16 cellular contexts compared by ENCODE assay signal in genomic region chr3:67001086-67001861, GRCh38. TPM values are rescaled to one million over a fixed set of nuclear protein-coding genes. Genes with fewer than 3 reads are reported as not detected.
DNase-seq lines count a peak whose midpoint lies in the region; ATAC-seq, FAIRE-seq and TF ChIP-seq lines count a peak whose summit lies in the region.
"Had no signal": no experiment of that assay in that cellular context is flagged by ENCODE, and none has a peak within 500 bp of the region (broad histone marks: within the 10 kb centered on the region; RNA-seq: fewer than 3 reads in every experiment).

No MANE protein-coding gene starts in this region.

- no peaks in the 10 kb centered on the region for H3K9me3 Mint-ChIP-seq in activated naive CD4-positive, alpha-beta T cell treated with anti-CD3 and anti-CD28 coated beads, Interleukin-2, amount 50 U/mL, for 72 hours

- peaks cover 74% of the 10 kb centered on the region for H3K4me1 ChIP-seq in OCI-LY7 (ENCODE audit: insufficient read depth, low read length, poor library complexity, severe bottlenecking)
- peaks cover 8% of the 10 kb centered on the region; the same call in 1 of the 2 replicates for H3K4me1 ChIP-seq in GM12878 (ENCODE audit: control insufficient read depth, insufficient read depth, low read length)
- H3K4me1 ChIP-seq in stomach = peaks cover 4 to 18% (median 16%) of the 10 kb centered on the region in 4 donors

- H3K36me3 ChIP-seq in OCI-LY7 (ENCODE audit: insufficient read depth, low read length) (peaks cover 53% of the 10 kb centered on the region), GM12878 (ENCODE audit: control insufficient read depth in 2 of 2, insufficient read depth in 2 of 2, low read length in 1 of 2) (peaks cover 3 to 15% of the 10 kb centered on the region in 2 experiments), stomach (peaks cover 0 to 13% (median 10%) of the 10 kb centered on the region in 4 donors)
- H3K36me3 ChIP-seq: SJSA1, vagina had no signal

- in situ Hi-C loops in GM12878 (cut with MboI) = no loop called here

- no peak for DNase-seq in activated naive CD4-positive, alpha-beta T cell treated with anti-CD3 and anti-CD28 coated beads, Interleukin-2, amount 50 U/mL, for 72 hours (ENCODE audit: low spot score in 2 of 2)
- no peak for DNase-seq in activated naive CD4-positive, alpha-beta T cell (lab: John Stamatoyannopoulos, UW)
- DNase-seq in OCI-LY7 (ENCODE audit: low spot score) = peak; percentile 27
- DNase-seq in GM12878 (ENCODE audit: low read depth, low spot score) = no peak
- no peak for DNase-seq in stomach
- no peak for DNase-seq in stimulated activated naive CD4-positive, alpha-beta T cell (lab: John Stamatoyannopoulos, UW)
- no peak for DNase-seq in NCI-H2196 treated with DMSO at 0.1 percent for 48 hours (lab: John Stamatoyannopoulos, UW; ENCODE audit: unreplicated experiment)
- DNase-seq: activated naive CD4-positive, alpha-beta T cell treated with anti-CD3 and anti-CD28 coated beads, Interleukin-2, amount 50 U/mL, for 16 hours; GF-D8; NCI-H1105 treated with DMSO at 0.1 percent for 48 hours; right cardiac atrium had no signal

- H3K9ac ChIP-seq in GM12878 (ENCODE audit: control insufficient read depth, insufficient read depth, low read length) = peak overlapping the region; percentile 58

- peak overlapping the region; percentile 61 for H3K4me2 ChIP-seq in OCI-LY7 (ENCODE audit: low read length)
- H3K4me2 ChIP-seq in GM12878 (ENCODE audit: control insufficient read depth, insufficient read depth) = peak overlapping the region; percentile 75

- RAD21 ChIA-PET in GM12878 (lab: Charles Lee; ENCODE audit: unreplicated experiment) = no interaction called here

- BruUV-seq in OCI-LY7 (replicated peaks; lab: Mats Ljungman, UMichigan) = no TSS peak
- BruUV-seq in GM12878 (replicated peaks; lab: Mats Ljungman, UMichigan) = TSS peak; percentile 28

- intact Hi-C loops in OCI-LY7 (cut with micrococcal nuclease; ENCODE audit: unreplicated experiment) (loop anchor here (5.0 kb wide), 1 partner anchor 504 kb away; no protein-coding TSS in a partner anchor), GM12878 (cut with micrococcal nuclease; ENCODE audit: unreplicated experiment) (loop anchor here (10.0 kb wide), 1 partner anchor 526 kb away; no protein-coding TSS in a partner anchor), stomach (cut with DNase I; ENCODE audit: low total_unique reads) (no loop called here)

- FAIRE-seq in GM12878 (lab: Jason Lieb, UNC) = no peak
- FAIRE-seq: D721Med had no signal

- TF ChIP-seq POLR2A in GM12878 (IDR thresholded peaks at IDR 0.05; ENCODE audit: low read depth, low read length) = no peak
- no peak for TF ChIP-seq POLR2A in stomach (IDR thresholded peaks at IDR 0.05)

- H3K79me2 ChIP-seq in OCI-LY7 (ENCODE audit: insufficient read depth, low read depth, low read length) (peaks cover 70% of the 10 kb centered on the region), GM12878 (ENCODE audit: control insufficient read depth, insufficient read depth, low read length) (peaks cover 67% of the 10 kb centered on the region)

- TF ChIP-seq EP300 in GM12878 (IDR thresholded peaks at IDR 0.05; ENCODE audit: borderline replicate concordance in 1 of 2, control insufficient read depth in 1 of 2, low read depth in 2 of 2, low read length in 2 of 2) = 0 out of 4 replicates have a peak, but pooled peaks of 1 of the 2 experiments have one; percentile 20
- no peak for TF ChIP-seq EP300 in stomach (IDR thresholded peaks at IDR 0.05)

- ATAC-seq in activated naive CD4-positive, alpha-beta T cell treated with anti-CD3 and anti-CD28 coated beads, Interleukin-2, amount 50 U/mL, for 72 hours = no peak
- ATAC-seq in GM12878 (no peak), GM18868 (IDR thresholded peaks at IDR 0.05; ENCODE audit: unreplicated experiment) (no peak)
- ATAC-seq: left lobe of liver, right cardiac atrium had no signal

- no peaks in the 10 kb centered on the region for H3K9me3 ChIP-seq in OCI-LY7 (ENCODE audit: low read length)
- H3K9me3 ChIP-seq in GM12878 (replicated peaks; ENCODE audit: control insufficient read depth, insufficient read depth, low read length) = no peaks in the 10 kb centered on the region
- no peaks in the 10 kb centered on the region for H3K9me3 ChIP-seq in stomach
- H3K9me3 ChIP-seq: SJSA1, vagina had no signal

- H3K27me3 ChIP-seq in GM12878 (replicated peaks in 1 of 2; ENCODE audit: control insufficient read depth in 2 of 2, insufficient read depth in 2 of 2, low read length in 1 of 2) = no peaks in the 10 kb centered on the region
- H3K27me3 ChIP-seq in stomach = peaks cover 0 to 4% (median 0%) of the 10 kb centered on the region in 3 donors
- H3K27me3 ChIP-seq: SJSA1, vagina had no signal

- TF ChIP-seq RAD21 in GM12878 (IDR thresholded peaks at IDR 0.05; ENCODE audit: insufficient read depth, low read depth, low read length) = no peak

- CTCF ChIA-PET in OCI-LY7 (lab: Charles Lee; ENCODE audit: unreplicated experiment) = no interaction called here
- CTCF ChIA-PET in GM12878 (lab: Yijun Ruan, JAX) = interaction anchor here (1.0 kb wide), 1 partner anchor 10 kb away, joined by 4 read pairs; no protein-coding TSS in a partner anchor

- SMC1A ChIA-PET in GM12878 (lab: Charles Lee; ENCODE audit: uncharacterized antibody, unreplicated experiment) = interaction anchor here (1.0 kb wide), 1 partner anchor 46 kb away, joined by 3 read pairs; no protein-coding TSS in a partner anchor

- peak overlapping the region; percentile 65 to 68 for H3K27ac Mint-ChIP-seq in activated naive CD4-positive, alpha-beta T cell treated with anti-CD3 and anti-CD28 coated beads, Interleukin-2, amount 50 U/mL, for 72 hours

- H4K20me1 ChIP-seq in OCI-LY7 (ENCODE audit: insufficient read depth, low read length) (peaks cover 24% of the 10 kb centered on the region; the same call in 1 of the 2 replicates), GM12878 (ENCODE audit: control insufficient read depth, insufficient read depth) (no peaks in the 10 kb centered on the region)

- peaks cover 24 to 28% of the 10 kb centered on the region in 2 donors for H3K36me3 Mint-ChIP-seq in activated naive CD4-positive, alpha-beta T cell treated with anti-CD3 and anti-CD28 coated beads, Interleukin-2, amount 50 U/mL, for 72 hours

- WGBS in GM12878 (ENCODE audit: insufficient coverage, insufficient replicate concordance, low lambda C conversion rate, missing lambda C conversion rate) = 14% methylated on average over 8 of the region's 8 CpGs
- WGBS in stomach, 5 donors = 86 to 94% (median 89%) methylated on average over 8 of the region's 8 CpGs

- H3K27ac ChIP-seq in OCI-LY7 (ENCODE audit: low read depth, low read length, poor library complexity, severe bottlenecking) (no peak overlapping the region), GM12878 (ENCODE audit: control insufficient read depth, insufficient read depth) (peak overlapping the region; percentile 74), stomach (no peak overlapping the region)
- H3K27ac ChIP-seq: SJSA1, vagina had no signal

- no peak for TF ChIP-seq CTCF in OCI-LY7 (conservative IDR thresholded peaks at IDR 0.05; ENCODE audit: low read length)
- TF ChIP-seq CTCF in GM12878 (IDR thresholded peaks at IDR 0.05 in 2 of 3, conservative IDR thresholded peaks at IDR 0.05 in 1 of 3; ENCODE audit: control insufficient read depth in 2 of 3, extremely low read depth in 1 of 3, insufficient read depth in 1 of 3, low read depth in 3 of 3, low read length in 3 of 3) = no peak
- no peak for TF ChIP-seq CTCF in stomach (IDR thresholded peaks at IDR 0.05)

- POLR2A ChIA-PET in OCI-LY7 (lab: Charles Lee) (interaction anchor here (0.6 to 0.9 kb wide), 2 partner anchors 17 to 52 kb away, joined by 3 read pairs; no protein-coding TSS in a partner anchor), GM12878 (lab: Charles Lee) (interaction anchor here (1.2 kb wide), 1 partner anchor 47 kb away, joined by 3 read pairs; no protein-coding TSS in a partner anchor)

- no peak overlapping the region for H2AFZ ChIP-seq in OCI-LY7 (ENCODE audit: low read length)
- H2AFZ ChIP-seq in GM12878 (ENCODE audit: control insufficient read depth, low read depth, low read length) = no peak overlapping the region

- no peaks in the 10 kb centered on the region for H3K9me2 ChIP-seq in OCI-LY7 (ENCODE audit: insufficient read depth, low read length)

- H3K4me3 ChIP-seq in OCI-LY7 (ENCODE audit: low read depth, low read length, poor library complexity, severe bottlenecking) (peak overlapping the region; percentile 46), GM12878 (peak overlapping the region; percentile 62), stomach (no peak overlapping the region)
- H3K4me3 ChIP-seq: SJSA1, vagina had no signal

TF ChIP-seq in GM12878, 131 proteins besides CTCF, POLR2A, EP300 and RAD21 (continues in another document):
- TF ChIP-seq GATAD2B (conservative IDR thresholded peaks at IDR 0.05; ENCODE audit: low read depth) = 0 out of 2 replicates have a peak, but pooled peaks have one; percentile 27
- peak; percentile 27; the same call in 1 of the 2 replicates for TF ChIP-seq ZNF217 (IDR thresholded peaks at IDR 0.05)
- TF ChIP-seq STAT3 (IDR thresholded peaks at IDR 0.05; ENCODE audit: low read depth, low read length) = no peak
- peak; percentile 30; the same call in 1 of the 2 replicates for TF ChIP-seq CREM (IDR thresholded peaks at IDR 0.05; ENCODE audit: low read depth)
- TF ChIP-seq SUPT20H (IDR thresholded peaks at IDR 0.05; ENCODE audit: borderline replicate concordance, control insufficient read depth, low read depth, low read length) = no peak

RNA-seq across cellular contexts. Expression of gene KBTBD8, which starts 3.2 kb away (rescaled TPM):
- total RNA-seq in activated naive CD4-positive, alpha-beta T cell treated with anti-CD3 and anti-CD28 coated beads, Interleukin-2, amount 50 U/mL, for 72 hours = 10 to 100 TPM in 1 of 2 donors, 1 to 10 TPM in 1; 7.7 to 12.1 TPM
- total RNA-seq in OCI-LY7 (2014; rRNA removed; shearing (Covaris generic)) = 16.4 and 18.4 TPM in 2 replicates
- total RNA-seq in OCI-LY7 (2022) = 24.8 and 26.3 TPM in 2 replicates
- total RNA-seq in GM12878 (2013; cell fraction: nucleolus; rRNA removed) = 9.7 and 10.0 TPM in 2 replicates
- total RNA-seq in GM12878 (2014; rRNA removed) = 33.2 and 38.5 TPM in 2 replicates
- 35.7 and 35.8 TPM in 2 replicates for total RNA-seq in GM12878 (2014; rRNA removed; fragmentation: Illumina TruSeq; extraction: Trizol)
- 27.6 and 28.8 TPM in 2 replicates for total RNA-seq in GM12878 (2021)
- 16.2 TPM for polyA plus RNA-seq in GM12878 (2011; ENCODE audit: low read depth)
- 44.4 and 54.1 TPM in 2 replicates for polyA plus RNA-seq in GM12878 (2011; rRNA removed)
- 13.8 and 16.4 TPM in 2 replicates for polyA plus RNA-seq in GM12878 (2011; cell fraction: cytosol; rRNA removed)
- 11.6 and 14.3 TPM in 2 replicates for polyA plus RNA-seq in GM12878 (2011; cell fraction: nucleus; rRNA removed)
- polyA plus RNA-seq in GM12878 (2012) = 10.7 and 19.6 TPM in 2 replicates
- polyA plus RNA-seq in GM12878 (2014; fragmentation: Illumina TruSeq; extraction: Trizol) = 24.4 and 34.5 TPM in 2 replicates
- 1 to 10 TPM; 8.5 to 9.2 TPM for polyA plus RNA-seq in GM12878 (2014; fragmentation: Nextera tagmentation; extraction: Ambion mirVana)
- 13.6 and 14.3 TPM in 2 replicates for polyA plus RNA-seq in GM12878 (2014; rRNA removed)
- polyA plus RNA-seq in GM12878 (2016; fragmentation: Nextera tagmentation; extraction: Ambion mirVana) = 10 to 100 TPM; 11.9 to 13.5 TPM
- polyA minus RNA-seq in GM12878 (2011; rRNA and poly(A)+ RNA removed) = 40.0 and 87.9 TPM in 2 replicates
- 26.6 and 32.5 TPM in 2 replicates for polyA minus RNA-seq in GM12878 (2011; cell fraction: cytosol; rRNA and poly(A)+ RNA removed)
- polyA minus RNA-seq in GM12878 (2011; cell fraction: nucleus; rRNA and poly(A)+ RNA removed) = 17.2 and 22.4 TPM in 2 replicates
- 1 to 10 TPM in 1 of 5 donors, under 1 TPM in 2, not detected in 2; 0.45 to 2.2 (median 0.72) TPM for total RNA-seq in stomach
- under 1 TPM; 0.50 to 0.76 (median 0.62) TPM for polyA plus RNA-seq in stomach

Comparison
In these comparisons a context has a peak if more than half of its experiments do, and no peak if none do; other contexts are left out.
1. H3K4me3 ChIP-seq: peak in OCI-LY7 (single experiment) and GM12878 (single experiment); none in stomach (0 of 4).